ENCODE assay signal across 11 cellular contexts in the genomic region with DNA sequence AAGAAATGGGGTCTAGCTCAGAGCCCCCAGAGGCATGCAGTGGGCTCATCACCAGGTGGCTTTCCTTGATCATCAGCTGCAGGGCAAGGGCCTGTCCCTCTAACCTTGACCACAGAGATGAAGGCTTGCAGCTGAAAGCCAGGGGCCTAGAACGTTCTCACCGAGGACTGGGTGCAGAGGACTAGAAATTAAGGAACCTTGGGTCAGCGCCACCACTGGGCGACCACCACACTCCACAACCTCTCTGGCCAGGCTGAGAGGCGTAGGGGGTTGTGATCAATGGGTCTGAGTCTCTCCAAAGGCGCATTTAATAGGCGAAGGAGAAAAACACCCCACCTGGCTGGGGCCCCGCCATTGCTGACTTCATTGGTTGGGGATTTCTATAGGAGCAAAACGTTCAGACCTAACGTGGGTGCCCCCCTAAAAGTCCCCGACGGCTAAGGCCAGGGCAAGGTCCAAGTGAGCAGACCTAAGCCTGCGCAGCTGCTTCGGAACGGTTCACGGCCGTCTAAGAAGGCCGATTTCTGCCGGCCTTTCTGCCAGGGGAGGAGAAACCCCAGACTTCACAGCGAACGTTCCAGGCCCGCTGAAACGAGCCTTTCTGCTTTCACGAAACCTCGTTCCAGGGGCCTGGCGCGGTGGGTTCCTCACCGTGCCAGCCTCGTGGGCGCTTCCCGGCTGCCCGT. TPM values are rescaled to one million over a fixed set of nuclear protein-coding genes. Genes with fewer than 3 reads are reported as not detected.
DNase-seq lines count a peak whose midpoint lies in the region; ATAC-seq and TF ChIP-seq lines count a peak whose summit lies in the region.
"Had no signal": no experiment of that assay in that cellular context is flagged by ENCODE, and none has a peak within 500 bp of the region (broad histone marks: within the 10 kb centered on the region; RNA-seq: fewer than 3 reads in every experiment).

No MANE protein-coding gene starts in this region.

- H3K27ac ChIP-seq in ectodermal cell (ENCODE audit: insufficient read depth, low read depth, low read length, poor library complexity, severe bottlenecking) (no peak overlapping the region), osteoblast (ENCODE audit: low read depth, low read length) (no peak overlapping the region)

- no peaks in the 10 kb centered on the region for H3K36me3 ChIP-seq in ectodermal cell (ENCODE audit: control insufficient read depth, insufficient read depth, low read length)
- no peaks in the 10 kb centered on the region for H3K36me3 ChIP-seq in osteoblast (ENCODE audit: insufficient read depth, low read length)
- H3K36me3 ChIP-seq: MG63 had no signal

- no peaks in the 10 kb centered on the region for H3K4me1 ChIP-seq in ectodermal cell (ENCODE audit: control insufficient read depth, insufficient read depth, low read length)
- H3K4me1 ChIP-seq in osteoblast (ENCODE audit: insufficient read depth, low read length): no peaks in the 10 kb centered on the region

- TF ChIP-seq CTCF in CD14-positive monocyte (IDR thresholded peaks at IDR 0.05): no peak
- no peak for TF ChIP-seq CTCF in HFF-Myc (IDR thresholded peaks at IDR 0.05; ENCODE audit: low read depth, low read length, missing control alignments)
- TF ChIP-seq CTCF in osteoblast (IDR thresholded peaks at IDR 0.05; ENCODE audit: extremely low read depth, low read depth, low read length): no peak

- no peaks in the 10 kb centered on the region for H3K36me3 Mint-ChIP-seq in CD14-positive monocyte

- intact Hi-C loops in CD14-positive monocyte (cut with micrococcal nuclease): no loop called here

- no peaks in the 10 kb centered on the region for H3K79me2 ChIP-seq in osteoblast (ENCODE audit: insufficient read depth, low read length)

- no peaks in the 10 kb centered on the region for H4K20me1 ChIP-seq in osteoblast (ENCODE audit: insufficient read depth, low read length)

- H3K4me2 ChIP-seq in osteoblast (ENCODE audit: insufficient read depth, low read length): peak overlapping the region; percentile 76

- H3K9me3 ChIP-seq in ectodermal cell (ENCODE audit: control insufficient read depth, low read length): no peaks in the 10 kb centered on the region
- H3K9me3 ChIP-seq in osteoblast (ENCODE audit: low read depth, low read length): no peaks in the 10 kb centered on the region
- H3K9me3 ChIP-seq: MG63 had no signal

- H3K27me3 ChIP-seq in ectodermal cell (ENCODE audit: control insufficient read depth, insufficient read depth, low read length, poor library complexity, severe bottlenecking) (peaks cover 38% of the 10 kb centered on the region), osteoblast (ENCODE audit: insufficient read depth, low read length) (peaks cover 41% of the 10 kb centered on the region)
- H3K27me3 ChIP-seq: MG63 had no signal

- peak overlapping the region; percentile 72 to 93 for H3K4me3 Mint-ChIP-seq in CD14-positive monocyte

- DNase-seq in CD14-positive monocyte (ENCODE audit: low spot score): no peak
- DNase-seq in HFF-Myc (ENCODE audit: extremely low read depth, low read depth): no peak
- no peak for DNase-seq in osteoblast (ENCODE audit: insufficient read length, low spot score, missing footprints)
- DNase-seq in COLO668 (lab: John Stamatoyannopoulos, UW; ENCODE audit: unreplicated experiment): no peak
- DNase-seq in NCI-H187 treated with DMSO at 0.1 percent for 48 hours (lab: John Stamatoyannopoulos, UW): no peak
- DNase-seq in activated CD8-positive, alpha-beta memory T cell treated with anti-CD3 and anti-CD28 coated beads, Interleukin-2, amount 50 U/mL, for 48 hours: no peak
- DNase-seq: DND-41, MG63, OCI-M1 had no signal

- H2AFZ ChIP-seq in osteoblast (ENCODE audit: low read length): peak overlapping the region; percentile 82

- no peak for ATAC-seq in HG03342 (IDR thresholded peaks at IDR 0.05; ENCODE audit: unreplicated experiment)

- no peak overlapping the region for H3K27ac Mint-ChIP-seq in CD14-positive monocyte

- peaks cover 25% of the 10 kb centered on the region for H3K4me1 Mint-ChIP-seq in CD14-positive monocyte

- H3K27me3 Mint-ChIP-seq in CD14-positive monocyte (ENCODE audit: low read depth in 3 of 3): peaks cover 14 to 26% (median 22%) of the 10 kb centered on the region in 3 donors

- peak overlapping the region; percentile 34; the same call in 1 of the 2 replicates for H3K4me3 ChIP-seq in HFF-Myc (replicated peaks; ENCODE audit: low read depth, low read length)
- peak overlapping the region; percentile 37 for H3K4me3 ChIP-seq in ectodermal cell (ENCODE audit: insufficient read depth, low read depth, low read length)
- H3K4me3 ChIP-seq in osteoblast (ENCODE audit: insufficient read depth, low read length): peak overlapping the region; percentile 64
- H3K4me3 ChIP-seq: MG63 had no signal

- 70 to 71% methylated on average over 32 of the region's 32 CpGs for WGBS in ectodermal cell, 2 experiments

- peaks cover 0 to 4% (median 0%) of the 10 kb centered on the region in 7 donors for H3K9me3 Mint-ChIP-seq in CD14-positive monocyte

RNA-seq across cellular contexts. Expression of a gene that starts 0.9 kb away (rescaled TPM):
- polyA plus RNA-seq in CD14-positive monocyte: not detected
- polyA plus RNA-seq in ectodermal cell (2013, experiment 1 of 4): 0.67 TPM
- polyA plus RNA-seq in ectodermal cell (2013, experiment 2 of 4): 0.25 TPM
- not detected for polyA plus RNA-seq in ectodermal cell (2013, experiment 3 of 4)
- polyA plus RNA-seq in ectodermal cell (2013, experiment 4 of 4): not detected
- total RNA-seq in osteoblast: not detected in 2 replicates
